Comparison of ENCODE assay signal across 3 cellular contexts in genomic region chr6:66935612-66936011, GRCh38.
"Had no signal": no experiment of that assay in that cellular context is flagged by ENCODE, and none has a peak within 500 bp of the region (broad histone marks: within the 10 kb centered on the region; RNA-seq: fewer than 3 reads in every experiment).

No MANE protein-coding gene starts in this region.

- DNase-seq: GDM1, GF-D8 had no signal

- H3K4me3 ChIP-seq: GM12878 had no signal
